Comparison of ENCODE assay signal across 1 cellular context in the genomic region with DNA sequence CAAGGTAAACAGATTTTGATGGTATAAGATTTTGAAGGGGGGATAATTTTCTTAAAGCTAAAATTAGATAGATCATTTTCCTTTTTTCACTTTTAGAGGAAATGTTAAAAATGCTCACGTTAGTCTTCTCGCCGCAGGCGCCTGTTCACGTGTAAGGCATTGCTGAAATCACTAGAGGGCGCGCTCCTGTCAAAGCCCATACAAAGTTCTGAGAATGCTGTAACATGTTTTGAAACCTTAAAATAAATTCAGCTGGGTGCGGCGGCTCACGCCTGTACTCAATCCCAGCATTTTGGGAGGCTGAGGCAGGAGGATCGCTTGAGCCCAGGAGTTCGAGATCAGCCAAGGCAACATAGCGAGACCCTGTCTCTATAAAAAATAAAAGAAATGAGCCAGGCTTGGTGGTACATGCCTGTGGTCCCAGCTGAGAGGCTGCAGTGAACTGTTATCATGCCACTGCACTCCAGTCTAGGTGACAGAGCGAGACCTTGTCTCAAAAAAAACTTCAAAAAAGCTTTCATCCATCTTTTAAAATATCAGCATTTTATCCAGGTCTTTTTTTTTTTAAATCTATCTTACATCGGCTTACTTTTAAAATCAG.
TF ChIP-seq lines count a peak whose summit lies in the region.

No MANE protein-coding gene starts in this region.

TF ChIP-seq in GM23338, 12 proteins besides CTCF, POLR2A, EP300 and RAD21 (continued from another document):
- TF ChIP-seq ZNF462 (CRISPR knock-in tag; IDR thresholded peaks at IDR 0.05) (no peak), POLR2AphosphoS5 (IDR thresholded peaks at IDR 0.05; ENCODE audit: low read depth) (no peak), EZH2phosphoT487 (IDR thresholded peaks at IDR 0.05; ENCODE audit: unreplicated experiment) (no peak), ZNF331 (CRISPR knock-in tag; IDR thresholded peaks at IDR 0.05; ENCODE audit: low read depth) (no peak), ZNF114 (CRISPR knock-in tag; IDR thresholded peaks at IDR 0.05) (no peak), STAT1 (IDR thresholded peaks at IDR 0.05; ENCODE audit: unreplicated experiment) (no peak), JUNB (IDR thresholded peaks at IDR 0.05; ENCODE audit: unreplicated experiment) (no peak), CREB1 (CRISPR knock-in tag; IDR thresholded peaks at IDR 0.05; ENCODE audit: low read depth) (no peak), EZH2 (IDR thresholded peaks at IDR 0.05; ENCODE audit: low read depth, unreplicated experiment) (no peak), NANOG (IDR thresholded peaks at IDR 0.05; ENCODE audit: borderline replicate concordance) (no peak)
- TF ChIP-seq, protein P1, sequence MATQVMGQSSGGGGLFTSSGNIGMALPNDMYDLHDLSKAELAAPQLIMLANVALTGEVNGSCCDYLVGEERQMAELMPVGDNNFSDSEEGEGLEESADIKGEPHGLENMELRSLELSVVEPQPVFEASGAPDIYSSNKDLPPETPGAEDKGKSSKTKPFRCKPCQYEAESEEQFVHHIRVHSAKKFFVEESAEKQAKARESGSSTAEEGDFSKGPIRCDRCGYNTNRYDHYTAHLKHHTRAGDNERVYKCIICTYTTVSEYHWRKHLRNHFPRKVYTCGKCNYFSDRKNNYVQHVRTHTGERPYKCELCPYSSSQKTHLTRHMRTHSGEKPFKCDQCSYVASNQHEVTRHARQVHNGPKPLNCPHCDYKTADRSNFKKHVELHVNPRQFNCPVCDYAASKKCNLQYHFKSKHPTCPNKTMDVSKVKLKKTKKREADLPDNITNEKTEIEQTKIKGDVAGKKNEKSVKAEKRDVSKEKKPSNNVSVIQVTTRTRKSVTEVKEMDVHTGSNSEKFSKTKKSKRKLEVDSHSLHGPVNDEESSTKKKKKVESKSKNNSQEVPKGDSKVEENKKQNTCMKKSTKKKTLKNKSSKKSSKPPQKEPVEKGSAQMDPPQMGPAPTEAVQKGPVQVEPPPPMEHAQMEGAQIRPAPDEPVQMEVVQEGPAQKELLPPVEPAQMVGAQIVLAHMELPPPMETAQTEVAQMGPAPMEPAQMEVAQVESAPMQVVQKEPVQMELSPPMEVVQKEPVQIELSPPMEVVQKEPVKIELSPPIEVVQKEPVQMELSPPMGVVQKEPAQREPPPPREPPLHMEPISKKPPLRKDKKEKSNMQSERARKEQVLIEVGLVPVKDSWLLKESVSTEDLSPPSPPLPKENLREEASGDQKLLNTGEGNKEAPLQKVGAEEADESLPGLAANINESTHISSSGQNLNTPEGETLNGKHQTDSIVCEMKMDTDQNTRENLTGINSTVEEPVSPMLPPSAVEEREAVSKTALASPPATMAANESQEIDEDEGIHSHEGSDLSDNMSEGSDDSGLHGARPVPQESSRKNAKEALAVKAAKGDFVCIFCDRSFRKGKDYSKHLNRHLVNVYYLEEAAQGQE (IDR thresholded peaks at IDR 0.05; ENCODE audit: unreplicated experiment), result no peak
